Comparison of ENCODE assay signal across 1 cellular context in genomic region chr1:154324669-154325582, GRCh38.
TF ChIP-seq lines count a peak whose summit lies in the region.

Gene ATP8B2 (plus strand): TSS chr1:154325525. CDS start chr1:154328142, 2,617 bp downstream.

TF ChIP-seq in K562, 482 proteins besides CTCF, POLR2A, EP300 and RAD21 (continued from another document and continues in another):
- no peak for TF ChIP-seq ZFP91 (CRISPR knock-in tag; IDR thresholded peaks at IDR 0.05)
- TF ChIP-seq SRF (CRISPR knock-in tag; IDR thresholded peaks at IDR 0.05), result peak in 1 of 2 experiments; percentile 33; a peak in 1 of 4 replicates
- no peak; the same call in 1 of the 2 replicates for TF ChIP-seq RBFOX2 (IDR thresholded peaks at IDR 0.05; ENCODE audit: low read depth, low read length)
- TF ChIP-seq ZBTB34 (CRISPR knock-in tag; IDR thresholded peaks at IDR 0.05), result no peak
- TF ChIP-seq CBFB (CRISPR knock-in tag; IDR thresholded peaks at IDR 0.05), result no peak
- TF ChIP-seq ILF3 (IDR thresholded peaks at IDR 0.05; ENCODE audit: borderline replicate concordance), result no peak
- peak; percentile 45; the same call in 1 of the 2 replicates for TF ChIP-seq NKRF (IDR thresholded peaks at IDR 0.05; ENCODE audit: borderline replicate concordance)
- TF ChIP-seq MLLT1 (IDR thresholded peaks at IDR 0.05), result 0 out of 4 replicates have a peak, but pooled peaks of 1 of the 2 experiments have one; percentile 24
- no peak for TF ChIP-seq MAX (CRISPR knock-in tag; IDR thresholded peaks at IDR 0.05)
- peak; percentile 25; the same call in 1 of the 2 replicates for TF ChIP-seq POLR2G (IDR thresholded peaks at IDR 0.05; ENCODE audit: low read depth, low read length)
- TF ChIP-seq MYNN (IDR thresholded peaks at IDR 0.05), result peak; percentile 85
- TF ChIP-seq MYNN (CRISPR knock-in tag; IDR thresholded peaks at IDR 0.05), result no peak
- TF ChIP-seq SP1 (CRISPR knock-in tag; IDR thresholded peaks at IDR 0.05), result peak; percentile 44; the same call in 1 of the 2 replicates
- no peak for TF ChIP-seq ZNF121 (CRISPR knock-in tag; conservative IDR thresholded peaks at IDR 0.05)
- TF ChIP-seq ZNF3 (CRISPR knock-in tag; IDR thresholded peaks at IDR 0.05), result no peak
- no peak for TF ChIP-seq ZNF707 (CRISPR knock-in tag; conservative IDR thresholded peaks at IDR 0.05)
- no peak for TF ChIP-seq FOXA1 (IDR thresholded peaks at IDR 0.05; ENCODE audit: borderline replicate concordance)
- TF ChIP-seq DDX20 (tag; IDR thresholded peaks at IDR 0.05; ENCODE audit: low read depth), result no peak
- TF ChIP-seq ZNF282 (CRISPR knock-in tag; IDR thresholded peaks at IDR 0.05), result no peak
- TF ChIP-seq KAT7 (CRISPR knock-in tag; IDR thresholded peaks at IDR 0.05; ENCODE audit: borderline replicate concordance), result no peak
- TF ChIP-seq YY1 (IDR thresholded peaks at IDR 0.05; ENCODE audit: borderline replicate concordance in 1 of 3, control insufficient read depth in 1 of 3, extremely low read depth in 1 of 3, insufficient read depth in 3 of 3, insufficient read length in 1 of 3, insufficient replicate concordance in 2 of 3, low read depth in 1 of 3, low read length in 2 of 3), result peak; percentile 86 to 94 (median 91)
- peak; percentile 64; the same call in 1 of the 2 replicates for TF ChIP-seq TFAP4 (CRISPR knock-in tag; IDR thresholded peaks at IDR 0.05; ENCODE audit: borderline replicate concordance)
- TF ChIP-seq SNIP1 (IDR thresholded peaks at IDR 0.05; ENCODE audit: low read depth), result no peak
- TF ChIP-seq HOMEZ (CRISPR knock-in tag; IDR thresholded peaks at IDR 0.05), result no peak
- no peak for TF ChIP-seq YBX1 (IDR thresholded peaks at IDR 0.05)
- no peak for TF ChIP-seq THRB (CRISPR knock-in tag; conservative IDR thresholded peaks at IDR 0.05)
- no peak for TF ChIP-seq HNRNPH1 (optimal IDR thresholded peaks at IDR 0.05; ENCODE audit: low read depth, low read length)
- no peak for TF ChIP-seq SP2 (IDR thresholded peaks at IDR 0.05; ENCODE audit: extremely low read depth, low read depth, low read length, poor library complexity, severe bottlenecking)
- no peak for TF ChIP-seq POU5F1 (IDR thresholded peaks at IDR 0.05; ENCODE audit: borderline replicate concordance, low read depth, low read length, partially characterized antibody)
- TF ChIP-seq E2F8 (IDR thresholded peaks at IDR 0.05; ENCODE audit: low read depth, partially characterized antibody), result peak; percentile 39
- TF ChIP-seq ARID3A (IDR thresholded peaks at IDR 0.05; ENCODE audit: borderline replicate concordance, low read depth, low read length), result 0 out of 2 replicates have a peak, but pooled peaks have one; percentile 35
- TF ChIP-seq ZSCAN29 (IDR thresholded peaks at IDR 0.05), result no peak
- TF ChIP-seq NR2F6 (CRISPR knock-in tag; IDR thresholded peaks at IDR 0.05), result no peak
- 0 out of 2 replicates have a peak, but pooled peaks have one; percentile 56 for TF ChIP-seq TOE1 (IDR thresholded peaks at IDR 0.05; ENCODE audit: borderline replicate concordance)
- TF ChIP-seq TOE1 (CRISPR knock-in tag; IDR thresholded peaks at IDR 0.05; ENCODE audit: borderline replicate concordance, low read depth), result no peak
- no peak for TF ChIP-seq TARDBP (IDR thresholded peaks at IDR 0.05)
- peak in 1 of 2 experiments; percentile 50; a peak in 1 of 4 replicates for TF ChIP-seq KDM4B (IDR thresholded peaks at IDR 0.05; ENCODE audit: borderline replicate concordance in 2 of 2, low read depth in 1 of 2)
- TF ChIP-seq HOXB6 (CRISPR knock-in tag; IDR thresholded peaks at IDR 0.05; ENCODE audit: borderline replicate concordance), result no peak
- TF ChIP-seq ZNF174 (CRISPR knock-in tag; IDR thresholded peaks at IDR 0.05), result no peak
- TF ChIP-seq POLR2B (IDR thresholded peaks at IDR 0.05; ENCODE audit: low read depth, partially characterized antibody), result no peak
- TF ChIP-seq NR4A1 (CRISPR knock-in tag; IDR thresholded peaks at IDR 0.05), result no peak
- TF ChIP-seq NR4A1 (tag; IDR thresholded peaks at IDR 0.05), result no peak
- no peak for TF ChIP-seq ZNF449 (CRISPR knock-in tag; IDR thresholded peaks at IDR 0.05)
- TF ChIP-seq ZEB2 (IDR thresholded peaks at IDR 0.05), result peak; percentile 73
